8 cellular contexts compared by ENCODE assay signal in genomic region chr1:10033359-10033845, GRCh38. TPM values are rescaled to one million over a fixed set of nuclear protein-coding genes. Genes with fewer than 3 reads are reported as not detected.
DNase-seq lines count a peak whose midpoint lies in the region; ATAC-seq and TF ChIP-seq lines count a peak whose summit lies in the region.

No MANE protein-coding gene starts in this region.

- H3K9me3 ChIP-seq in naive thymus-derived CD4-positive, alpha-beta T cell (ENCODE audit: control insufficient read depth in 2 of 3, low read length in 3 of 3) = no peaks in the 10 kb centered on the region

- peak overlapping the region; percentile 88 for H3K4me3 ChIP-seq in epithelial cell of proximal tubule (ENCODE audit: low read depth, low read length)
- H3K4me3 ChIP-seq in naive thymus-derived CD4-positive, alpha-beta T cell (ENCODE audit: low read length) = peak overlapping the region; percentile 96

- no peaks in the 10 kb centered on the region for H3K27me3 Mint-ChIP-seq in T-cell
- H3K27me3 Mint-ChIP-seq in naive thymus-derived CD4-positive, alpha-beta T cell = no peaks in the 10 kb centered on the region

- peak overlapping the region; percentile 95 to 97 for H3K27ac Mint-ChIP-seq in T-cell
- H3K27ac Mint-ChIP-seq in naive thymus-derived CD4-positive, alpha-beta T cell = peak overlapping the region; percentile 91 to 98 (median 97)

- H3K4me1 Mint-ChIP-seq in T-cell = peaks cover 24 to 28% (median 24%) of the 10 kb centered on the region in 3 donors
- peaks cover 20 to 34% (median 28%) of the 10 kb centered on the region in 7 donors for H3K4me1 Mint-ChIP-seq in naive thymus-derived CD4-positive, alpha-beta T cell

- DNase-seq in DMS53 (lab: John Stamatoyannopoulos, UW) (peak; percentile 69), T-cell (peak in 3 of 34 experiments; percentile 1 to 14 (median 9)), epithelial cell of proximal tubule (ENCODE audit: low read depth) (no peak), cortex of kidney (lab: John Stamatoyannopoulos, UW) (no peak)
- no peak for DNase-seq in naive thymus-derived CD4-positive, alpha-beta T cell
- no peak for DNase-seq in activated effector memory CD4-positive, alpha-beta T cell treated with Interleukin-2 at 50 U/mL for 16 hours

- intact Hi-C loops in naive thymus-derived CD4-positive, alpha-beta T cell (cut with micrococcal nuclease) = loop anchor here (2.0 to 10.0 kb wide), 14 partner anchors 91 to 1701 kb away; partner anchors contain the start of genes AGTRAP (in 1 of the 2), GPR157 (in 1 of the 2), KIF1B (in 1 of the 2) and LZIC (in 1 of the 2)

- peak overlapping the region; percentile 94 for H3K27ac ChIP-seq in naive thymus-derived CD4-positive, alpha-beta T cell (ENCODE audit: low read depth, low read length)

- H3K9me3 Mint-ChIP-seq in T-cell = no peaks in the 10 kb centered on the region
- no peaks in the 10 kb centered on the region for H3K9me3 Mint-ChIP-seq in naive thymus-derived CD4-positive, alpha-beta T cell

- peak overlapping the region; percentile 94 to 95 (median 95) for H3K4me3 Mint-ChIP-seq in T-cell
- H3K4me3 Mint-ChIP-seq in naive thymus-derived CD4-positive, alpha-beta T cell = peak overlapping the region; percentile 79 to 98 (median 96)

- peaks cover 0 to 12% (median 0%) of the 10 kb centered on the region in 3 experiments for H3K36me3 ChIP-seq in naive thymus-derived CD4-positive, alpha-beta T cell (ENCODE audit: control insufficient read depth in 2 of 3, insufficient read depth in 3 of 3, low read length in 3 of 3)

- peak; percentile 11 for TF ChIP-seq CTCF in epithelial cell of proximal tubule (conservative IDR thresholded peaks at IDR 0.05; ENCODE audit: low read depth, low read length)

- peaks cover 14 to 15% of the 10 kb centered on the region in 2 donors for H3K4me1 ChIP-seq in naive thymus-derived CD4-positive, alpha-beta T cell (ENCODE audit: control insufficient read depth in 2 of 2, insufficient read depth in 2 of 2, low read length in 2 of 2)

- peak; percentile 10 for ATAC-seq in GM19324 (IDR thresholded peaks at IDR 0.05; ENCODE audit: low FRiP score, unreplicated experiment)
- ATAC-seq in HG03521 (IDR thresholded peaks at IDR 0.05; ENCODE audit: unreplicated experiment) = peak; percentile 5
- peak; percentile 27 to 34 (median 32) for ATAC-seq in T-cell (replicated peaks in 1 of 4)
- peak; percentile 17 for ATAC-seq in naive thymus-derived CD4-positive, alpha-beta T cell

- no peaks in the 10 kb centered on the region for H3K36me3 Mint-ChIP-seq in T-cell
- peaks cover 0 to 4% (median 0%) of the 10 kb centered on the region in 5 donors for H3K36me3 Mint-ChIP-seq in naive thymus-derived CD4-positive, alpha-beta T cell

- POLR2A ChIA-PET in T-cell (lab: Charles Lee) = no interaction called here
- POLR2A ChIA-PET in naive thymus-derived CD4-positive, alpha-beta T cell (lab: Charles Lee) = interaction anchor here (0.6 to 1.1 kb wide), 3 partner anchors 90 to 123 kb away, joined by 3 to 6 read pairs (median 3); partner anchors contain the start of genes CTNNBIP1, LZIC and NMNAT1

- H3K27me3 ChIP-seq in naive thymus-derived CD4-positive, alpha-beta T cell (ENCODE audit: control insufficient read depth in 2 of 2, insufficient read depth in 2 of 2, low read length in 2 of 2) = no peaks in the 10 kb centered on the region

- CTCF ChIA-PET in T-cell (lab: Charles Lee) = interaction anchor here in 1 of 2 donors (0.5 to 0.9 kb wide), 2 partner anchors 84 to 338 kb away, joined by 3 to 7 read pairs; no protein-coding TSS in a partner anchor
- CTCF ChIA-PET in naive thymus-derived CD4-positive, alpha-beta T cell (lab: Charles Lee) = interaction anchor here (1.2 kb wide), 1 partner anchor 159 kb away, joined by 4 read pairs; no protein-coding TSS in a partner anchor

RNA-seq across cellular contexts. Expression of gene UBE4B, which starts 0.6 kb away (rescaled TPM):
- total RNA-seq in T-cell (10 to 100 TPM; 37.5 to 43.1 (median 41.9) TPM), epithelial cell of proximal tubule (30.8 and 39.3 TPM in 2 replicates)
- total RNA-seq in naive thymus-derived CD4-positive, alpha-beta T cell = 10 to 100 TPM; 37.9 to 48.3 (median 39.3) TPM
- polyA plus RNA-seq in naive thymus-derived CD4-positive, alpha-beta T cell = 10 to 100 TPM in 1 of 2 donors, 1 to 10 TPM in 1; 7.5 to 10.8 TPM

RNA-seq across cellular contexts. Expression of gene RBP7, which starts 36.4 kb away (rescaled TPM):
- under 1 TPM in 1 of 5 donors, not detected in 4; 0.63 TPM for total RNA-seq in T-cell
- 11.8 and 24.3 TPM in 2 replicates for total RNA-seq in epithelial cell of proximal tubule
- 10 to 100 TPM in 1 of 5 experiments, 1 to 10 TPM in 1, not detected in 3; 2.2 to 18.4 TPM for total RNA-seq in naive thymus-derived CD4-positive, alpha-beta T cell
- polyA plus RNA-seq in naive thymus-derived CD4-positive, alpha-beta T cell = not detected
